1 cellular context compared by ENCODE assay signal in genomic region chr3:31695280-31696008, GRCh38.
TF ChIP-seq lines count a peak whose summit lies in the region.

No MANE protein-coding gene starts in this region.

TF ChIP-seq in SK-N-SH, 30 proteins besides CTCF, POLR2A, EP300 and RAD21 (continued from another document):
- TF ChIP-seq ZBTB33 (IDR thresholded peaks at IDR 0.05; ENCODE audit: borderline replicate concordance, low read depth) (no peak), CHD2 (IDR thresholded peaks at IDR 0.05; ENCODE audit: low read length, partially characterized antibody) (no peak), PBX3 (IDR thresholded peaks at IDR 0.05) (no peak), MXI1 (IDR thresholded peaks at IDR 0.05; ENCODE audit: low read depth, low read length) (no peak), FOSL2 (IDR thresholded peaks at IDR 0.05; ENCODE audit: borderline replicate concordance, low read depth) (no peak), GABPA (IDR thresholded peaks at IDR 0.05; ENCODE audit: low read depth) (no peak), RFX5 (IDR thresholded peaks at IDR 0.05; ENCODE audit: low read length) (no peak), TAF1 (IDR thresholded peaks at IDR 0.05; ENCODE audit: borderline replicate concordance, low read depth, low read length) (no peak), RXRA (IDR thresholded peaks at IDR 0.05; ENCODE audit: borderline replicate concordance, low read depth) (no peak)
